In genomic region chr9:91419222-91420191, GRCh38 we compare ENCODE assay signal across 8 cellular contexts. TPM values are rescaled to one million over a fixed set of nuclear protein-coding genes. Genes with fewer than 3 reads are reported as not detected.
A peak's percentile ranks its signal among the peaks of the same experiment; 100 is the strongest.
DNase-seq lines count a peak whose midpoint lies in the region; ATAC-seq and TF ChIP-seq lines count a peak whose summit lies in the region.

No MANE protein-coding gene starts in this region.

- TF ChIP-seq CTCF in esophagus squamous epithelium (IDR thresholded peaks at IDR 0.05) (no peak), prostate gland (IDR thresholded peaks at IDR 0.05) (no peak)

- peak in 1 of 4 donors; percentile 43 for TF ChIP-seq POLR2A in esophagus squamous epithelium (IDR thresholded peaks at IDR 0.05)
- no peak for TF ChIP-seq POLR2A in prostate gland (IDR thresholded peaks at IDR 0.05)
- no peak for TF ChIP-seq POLR2A in GM18505 (IDR thresholded peaks at IDR 0.05; ENCODE audit: borderline replicate concordance, extremely low read depth, insufficient read depth, insufficient read length)

- H3K27ac ChIP-seq in esophagus squamous epithelium: peak overlapping the region in 3 of 4 donors; percentile 40 to 83 (median 58)
- peak overlapping the region; percentile 92 for H3K27ac ChIP-seq in prostate gland

- WGBS in esophagus squamous epithelium, 2 donors: 39 to 48% methylated on average over 10 of the region's 10 CpGs
- WGBS in prostate gland: 69% methylated on average over 10 of the region's 10 CpGs

- H3K9me3 ChIP-seq in esophagus squamous epithelium (no peaks in the 10 kb centered on the region), prostate gland (no peaks in the 10 kb centered on the region)

- H3K36me3 ChIP-seq in esophagus squamous epithelium (no peaks in the 10 kb centered on the region), prostate gland (no peaks in the 10 kb centered on the region)

- intact Hi-C loops in esophagus squamous epithelium (cut with DNase I): loop anchor here (10.0 kb wide), 1 partner anchor 105 kb away; no protein-coding TSS in a partner anchor
- intact Hi-C loops in prostate gland (cut with DNase I): loop anchor here (5.0 kb wide), 2 partner anchors 117 to 302 kb away; no protein-coding TSS in a partner anchor

- peak; percentile 26 for ATAC-seq in SK-N-SH treated with all-trans-retinoic acid at 6 μM for 48 hours
- ATAC-seq in GM18505 (IDR thresholded peaks at IDR 0.05; ENCODE audit: unreplicated experiment): no peak

- peak; percentile 73 for DNase-seq in NK-92 treated with Interleukin-12 subunit alpha and Interleukin-12 subunit beta, amount 100 ng/mL, for 24 hours (lab: John Stamatoyannopoulos, UW)
- DNase-seq in NK-92 (lab: John Stamatoyannopoulos, UW; ENCODE audit: unreplicated experiment) (no peak), esophagus squamous epithelium (lab: John Stamatoyannopoulos, UW) (no peak), prostate gland (ENCODE audit: low spot score) (peak; percentile 16), SHP77 (lab: John Stamatoyannopoulos, UW) (no peak), cortex of kidney (lab: John Stamatoyannopoulos, UW) (no peak)

- H3K4me3 ChIP-seq in esophagus squamous epithelium (peak overlapping the region in 2 of 4 donors; percentile 7 to 45), prostate gland (no peak overlapping the region)

- peaks cover 6 to 75% (median 14%) of the 10 kb centered on the region in 3 donors for H3K4me1 ChIP-seq in esophagus squamous epithelium
- H3K4me1 ChIP-seq in prostate gland (replicated peaks): no peaks in the 10 kb centered on the region

- H3K27me3 ChIP-seq in esophagus squamous epithelium (peaks cover 0 to 7% (median 0%) of the 10 kb centered on the region in 4 donors), prostate gland (replicated peaks; ENCODE audit: insufficient read depth) (no peaks in the 10 kb centered on the region)

TF ChIP-seq in SK-N-SH treated with all-trans-retinoic acid at 6 μM for 48 hours, 23 proteins besides CTCF, POLR2A, EP300 and RAD21:
- no peak for TF ChIP-seq CSDC2 (CRISPR knock-in tag; IDR thresholded peaks at IDR 0.05)
- no peak for TF ChIP-seq PPARA (CRISPR knock-in tag; IDR thresholded peaks at IDR 0.05; ENCODE audit: borderline replicate concordance)
- peak; percentile 71 for TF ChIP-seq ISL1 (CRISPR knock-in tag; IDR thresholded peaks at IDR 0.05)
- TF ChIP-seq SNAI2 (CRISPR knock-in tag; IDR thresholded peaks at IDR 0.05): no peak
- TF ChIP-seq, protein P1, sequence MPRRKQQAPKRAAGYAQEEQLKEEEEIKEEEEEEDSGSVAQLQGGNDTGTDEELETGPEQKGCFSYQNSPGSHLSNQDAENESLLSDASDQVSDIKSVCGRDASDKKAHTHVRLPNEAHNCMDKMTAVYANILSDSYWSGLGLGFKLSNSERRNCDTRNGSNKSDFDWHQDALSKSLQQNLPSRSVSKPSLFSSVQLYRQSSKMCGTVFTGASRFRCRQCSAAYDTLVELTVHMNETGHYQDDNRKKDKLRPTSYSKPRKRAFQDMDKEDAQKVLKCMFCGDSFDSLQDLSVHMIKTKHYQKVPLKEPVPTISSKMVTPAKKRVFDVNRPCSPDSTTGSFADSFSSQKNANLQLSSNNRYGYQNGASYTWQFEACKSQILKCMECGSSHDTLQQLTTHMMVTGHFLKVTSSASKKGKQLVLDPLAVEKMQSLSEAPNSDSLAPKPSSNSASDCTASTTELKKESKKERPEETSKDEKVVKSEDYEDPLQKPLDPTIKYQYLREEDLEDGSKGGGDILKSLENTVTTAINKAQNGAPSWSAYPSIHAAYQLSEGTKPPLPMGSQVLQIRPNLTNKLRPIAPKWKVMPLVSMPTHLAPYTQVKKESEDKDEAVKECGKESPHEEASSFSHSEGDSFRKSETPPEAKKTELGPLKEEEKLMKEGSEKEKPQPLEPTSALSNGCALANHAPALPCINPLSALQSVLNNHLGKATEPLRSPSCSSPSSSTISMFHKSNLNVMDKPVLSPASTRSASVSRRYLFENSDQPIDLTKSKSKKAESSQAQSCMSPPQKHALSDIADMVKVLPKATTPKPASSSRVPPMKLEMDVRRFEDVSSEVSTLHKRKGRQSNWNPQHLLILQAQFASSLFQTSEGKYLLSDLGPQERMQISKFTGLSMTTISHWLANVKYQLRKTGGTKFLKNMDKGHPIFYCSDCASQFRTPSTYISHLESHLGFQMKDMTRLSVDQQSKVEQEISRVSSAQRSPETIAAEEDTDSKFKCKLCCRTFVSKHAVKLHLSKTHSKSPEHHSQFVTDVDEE (CRISPR knock-in tag; IDR thresholded peaks at IDR 0.05): no peak
- TF ChIP-seq, protein P2, sequence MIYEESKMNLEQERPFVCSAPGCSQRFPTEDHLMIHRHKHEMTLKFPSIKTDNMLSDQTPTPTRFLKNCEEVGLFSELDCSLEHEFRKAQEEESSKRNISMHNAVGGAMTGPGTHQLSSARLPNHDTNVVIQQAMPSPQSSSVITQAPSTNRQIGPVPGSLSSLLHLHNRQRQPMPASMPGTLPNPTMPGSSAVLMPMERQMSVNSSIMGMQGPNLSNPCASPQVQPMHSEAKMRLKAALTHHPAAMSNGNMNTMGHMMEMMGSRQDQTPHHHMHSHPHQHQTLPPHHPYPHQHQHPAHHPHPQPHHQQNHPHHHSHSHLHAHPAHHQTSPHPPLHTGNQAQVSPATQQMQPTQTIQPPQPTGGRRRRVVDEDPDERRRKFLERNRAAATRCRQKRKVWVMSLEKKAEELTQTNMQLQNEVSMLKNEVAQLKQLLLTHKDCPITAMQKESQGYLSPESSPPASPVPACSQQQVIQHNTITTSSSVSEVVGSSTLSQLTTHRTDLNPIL (CRISPR knock-in tag; IDR thresholded peaks at IDR 0.05; ENCODE audit: low read depth): 0 out of 2 replicates have a peak, but pooled peaks have one; percentile 52

RNA-seq across cellular contexts. Expression of gene NFIL3, which starts 4.1 kb away (rescaled TPM):
- total RNA-seq in esophagus squamous epithelium (10 to 100 TPM in 3 of 4 donors, 1 to 10 TPM in 1; 5.6 to 21.2 (median 16.3) TPM), prostate gland (10 to 100 TPM; 28.7 to 33.5 TPM)

RNA-seq across cellular contexts. Expression of gene AUH, which starts 57.8 kb away (rescaled TPM):
- 10 to 100 TPM; 10.6 to 25.4 (median 16.7) TPM for total RNA-seq in esophagus squamous epithelium
- total RNA-seq in prostate gland: 10 to 100 TPM; 58.0 to 76.1 TPM

Comparison
In these comparisons a context has a peak if more than half of its experiments do, and no peak if none do; other contexts are left out.
1. DNase-seq: peak in NK-92 treated with Interleukin-12 subunit alpha and Interleukin-12 subunit beta, amount 100 ng/mL, for 24 hours (single experiment) and prostate gland (single experiment); none in NK-92 (single experiment), esophagus squamous epithelium (single experiment), SHP77 (0 of 2) and cortex of kidney (single experiment).